1 cellular context compared by ENCODE assay signal in the genomic region with DNA sequence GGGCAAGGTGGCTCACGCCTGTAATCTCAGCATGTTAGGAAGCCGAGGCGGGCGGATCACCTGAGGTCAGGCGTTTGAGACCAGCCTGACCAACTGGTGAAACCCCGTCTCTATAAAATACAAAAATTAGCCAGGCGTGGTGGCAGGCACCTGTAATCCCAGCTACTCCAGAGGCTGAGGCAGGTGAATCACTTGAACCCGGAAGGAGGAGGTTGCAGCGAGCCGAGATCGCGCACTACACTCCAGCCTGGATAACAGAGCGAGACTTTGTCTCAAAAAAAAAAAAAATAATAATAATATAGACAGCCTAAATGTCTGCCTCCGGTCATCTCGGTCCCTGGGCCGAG.
TF ChIP-seq lines count a peak whose summit lies in the region.

No MANE protein-coding gene starts in this region.

TF ChIP-seq in HEK293, 187 proteins besides CTCF, POLR2A, EP300 and RAD21:
- TF ChIP-seq, protein P1, sequence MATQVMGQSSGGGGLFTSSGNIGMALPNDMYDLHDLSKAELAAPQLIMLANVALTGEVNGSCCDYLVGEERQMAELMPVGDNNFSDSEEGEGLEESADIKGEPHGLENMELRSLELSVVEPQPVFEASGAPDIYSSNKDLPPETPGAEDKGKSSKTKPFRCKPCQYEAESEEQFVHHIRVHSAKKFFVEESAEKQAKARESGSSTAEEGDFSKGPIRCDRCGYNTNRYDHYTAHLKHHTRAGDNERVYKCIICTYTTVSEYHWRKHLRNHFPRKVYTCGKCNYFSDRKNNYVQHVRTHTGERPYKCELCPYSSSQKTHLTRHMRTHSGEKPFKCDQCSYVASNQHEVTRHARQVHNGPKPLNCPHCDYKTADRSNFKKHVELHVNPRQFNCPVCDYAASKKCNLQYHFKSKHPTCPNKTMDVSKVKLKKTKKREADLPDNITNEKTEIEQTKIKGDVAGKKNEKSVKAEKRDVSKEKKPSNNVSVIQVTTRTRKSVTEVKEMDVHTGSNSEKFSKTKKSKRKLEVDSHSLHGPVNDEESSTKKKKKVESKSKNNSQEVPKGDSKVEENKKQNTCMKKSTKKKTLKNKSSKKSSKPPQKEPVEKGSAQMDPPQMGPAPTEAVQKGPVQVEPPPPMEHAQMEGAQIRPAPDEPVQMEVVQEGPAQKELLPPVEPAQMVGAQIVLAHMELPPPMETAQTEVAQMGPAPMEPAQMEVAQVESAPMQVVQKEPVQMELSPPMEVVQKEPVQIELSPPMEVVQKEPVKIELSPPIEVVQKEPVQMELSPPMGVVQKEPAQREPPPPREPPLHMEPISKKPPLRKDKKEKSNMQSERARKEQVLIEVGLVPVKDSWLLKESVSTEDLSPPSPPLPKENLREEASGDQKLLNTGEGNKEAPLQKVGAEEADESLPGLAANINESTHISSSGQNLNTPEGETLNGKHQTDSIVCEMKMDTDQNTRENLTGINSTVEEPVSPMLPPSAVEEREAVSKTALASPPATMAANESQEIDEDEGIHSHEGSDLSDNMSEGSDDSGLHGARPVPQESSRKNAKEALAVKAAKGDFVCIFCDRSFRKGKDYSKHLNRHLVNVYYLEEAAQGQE (tag by site-specific recombination; IDR thresholded peaks at IDR 0.05) = 0 out of 2 replicates have a peak, but pooled peaks have one; percentile 1
- TF ChIP-seq ZNF394 (tag by site-specific recombination; IDR thresholded peaks at IDR 0.05; ENCODE audit: borderline replicate concordance) (peak; percentile 78; the same call in 1 of the 2 replicates), ZNF335 (tag by site-specific recombination; conservative IDR thresholded peaks at IDR 0.05) (peak; percentile 88)
